ENCODE assay signal across 1 cellular context in the genomic region with DNA sequence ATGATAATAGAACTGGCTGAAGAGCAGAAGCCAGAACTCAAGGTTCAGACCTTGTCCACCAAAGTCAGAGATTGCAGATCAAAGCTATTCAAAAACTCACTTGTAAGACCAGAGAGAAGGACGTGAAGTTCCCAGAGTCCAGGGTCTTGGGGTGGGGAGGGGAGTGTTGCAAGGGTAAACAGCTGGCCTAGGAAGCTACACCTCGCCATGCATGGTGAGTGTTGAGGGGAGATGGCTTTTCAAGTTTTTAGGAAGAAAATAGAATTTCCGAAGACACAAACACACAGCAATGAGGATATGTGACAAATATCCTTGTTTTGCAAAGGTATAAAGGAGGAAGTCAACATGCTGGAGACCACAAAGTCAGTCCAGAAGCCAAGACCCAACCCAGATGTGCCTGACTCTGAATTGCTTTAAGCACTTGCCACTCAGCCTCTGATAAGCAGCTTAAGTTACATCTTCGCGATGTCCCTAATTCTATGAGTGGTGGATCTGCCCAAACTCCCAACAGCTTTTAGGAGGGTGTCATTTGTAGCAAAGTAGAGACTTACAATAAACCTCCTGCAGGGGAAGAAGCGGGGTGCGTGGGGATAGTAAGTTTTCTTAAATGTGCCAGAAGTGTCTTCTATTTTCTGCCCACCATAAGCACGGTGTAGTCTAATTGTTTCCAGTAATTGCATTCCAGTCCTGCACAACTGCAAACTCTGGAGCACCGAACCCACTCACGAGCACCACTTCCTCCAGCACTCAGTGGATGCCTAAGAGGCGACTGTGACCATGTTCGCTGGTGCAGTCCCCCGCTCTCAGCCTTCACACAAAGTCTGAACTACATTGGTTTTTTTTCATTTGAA.
TF ChIP-seq lines count a peak whose summit lies in the region.

No MANE protein-coding gene starts in this region.

TF ChIP-seq in H1, 55 proteins besides CTCF, POLR2A, EP300 and RAD21:
- TF ChIP-seq, protein P1, sequence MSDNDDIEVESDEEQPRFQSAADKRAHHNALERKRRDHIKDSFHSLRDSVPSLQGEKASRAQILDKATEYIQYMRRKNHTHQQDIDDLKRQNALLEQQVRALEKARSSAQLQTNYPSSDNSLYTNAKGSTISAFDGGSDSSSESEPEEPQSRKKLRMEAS (IDR thresholded peaks at IDR 0.05), result no peak
- TF ChIP-seq EZH2 (IDR thresholded peaks at IDR 0.05; ENCODE audit: low read depth, low read length, severe bottlenecking), result peak; percentile 68
- TF ChIP-seq RNF2 (IDR thresholded peaks at IDR 0.05; ENCODE audit: borderline replicate concordance, low read depth, low read length, missing control alignments, poor library complexity, severe bottlenecking), result peak; percentile 85
- TF ChIP-seq TAF1 (IDR thresholded peaks at IDR 0.05; ENCODE audit: low read depth, low read length), result no peak
- no peak for TF ChIP-seq GABPA (IDR thresholded peaks at IDR 0.05; ENCODE audit: borderline replicate concordance, insufficient read depth, low read length)
- peak; percentile 71; the same call in 1 of the 2 replicates for TF ChIP-seq SUZ12 (IDR thresholded peaks at IDR 0.05; ENCODE audit: low read length)
- 0 out of 2 replicates have a peak, but pooled peaks have one; percentile 48 for TF ChIP-seq CBX8 (IDR thresholded peaks at IDR 0.05; ENCODE audit: borderline replicate concordance, low read depth, low read length)
- no peak for TF ChIP-seq SP2 (IDR thresholded peaks at IDR 0.05; ENCODE audit: low read length)
- TF ChIP-seq TCF12 (IDR thresholded peaks at IDR 0.05; ENCODE audit: low read depth, low read length), result peak; percentile 94
